18 cellular contexts compared by ENCODE assay signal in the genomic region with DNA sequence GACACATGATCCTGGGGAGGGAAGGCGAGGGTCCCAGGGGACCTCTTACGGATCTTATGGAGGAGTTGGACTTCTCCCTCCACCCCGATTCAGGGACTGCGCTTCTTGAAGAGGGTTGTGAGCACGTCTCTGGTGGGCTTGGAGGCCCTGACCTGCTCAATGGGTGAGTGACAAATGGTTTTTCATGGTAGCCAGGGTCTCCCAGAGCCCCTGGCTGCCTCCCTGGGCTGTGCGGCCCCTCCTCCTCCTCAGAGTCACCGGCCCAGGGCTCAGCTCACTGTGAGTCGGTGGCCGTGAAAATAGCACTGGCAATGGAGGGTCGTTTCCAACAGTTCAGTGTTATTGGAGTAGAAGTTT. TPM values are rescaled to one million over a fixed set of nuclear protein-coding genes. Genes with fewer than 3 reads are reported as not detected.
DNase-seq lines count a peak whose midpoint lies in the region; ATAC-seq and TF ChIP-seq lines count a peak whose summit lies in the region.
"Had no signal": no experiment of that assay in that cellular context is flagged by ENCODE, and none has a peak within 500 bp of the region (broad histone marks: within the 10 kb centered on the region; RNA-seq: fewer than 3 reads in every experiment).

No MANE protein-coding gene starts in this region.

- CTCF ChIA-PET in CD4-positive, alpha-beta T cell (lab: Charles Lee), result no interaction called here

- no peaks in the 10 kb centered on the region for H4K20me1 ChIP-seq in Karpas-422 (ENCODE audit: insufficient read depth, low read depth, low read length)

- H3K9me3 Mint-ChIP-seq in glutamatergic neuron (ENCODE audit: unreplicated experiment), result peaks cover 10% of the 10 kb centered on the region
- H3K9me3 Mint-ChIP-seq in CD4-positive, alpha-beta T cell, result no peaks in the 10 kb centered on the region
- no peaks in the 10 kb centered on the region for H3K9me3 Mint-ChIP-seq in T-helper 2 cell treated with Interferon-gamma antibody and Interleukin-4, amounts not matched to agents 5 μg/mL and 100 μg/mL, for 36 hours

- H3K4me2 ChIP-seq in Karpas-422 (ENCODE audit: low read depth, low read length, poor library complexity, severe bottlenecking), result peak overlapping the region; percentile 67
- H3K4me2 ChIP-seq: KMS-11 had no signal

- H3K27me3 ChIP-seq in Karpas-422 (ENCODE audit: low read length) (no peaks in the 10 kb centered on the region), sigmoid colon (no peaks in the 10 kb centered on the region)
- H3K27me3 ChIP-seq in CD4-positive, alpha-beta T cell (ENCODE audit: control insufficient read depth, insufficient read depth, low read length), result no peaks in the 10 kb centered on the region
- H3K27me3 ChIP-seq: MG63 had no signal

- no peak overlapping the region for H3K27ac Mint-ChIP-seq in glutamatergic neuron (ENCODE audit: unreplicated experiment)
- no peak overlapping the region for H3K27ac Mint-ChIP-seq in CD4-positive, alpha-beta T cell
- no peak overlapping the region for H3K27ac Mint-ChIP-seq in T-helper 2 cell treated with Interferon-gamma antibody and Interleukin-4, amounts not matched to agents 5 μg/mL and 100 μg/mL, for 36 hours

- H3K4me1 ChIP-seq in Karpas-422 (ENCODE audit: low read length), result peaks cover 94% of the 10 kb centered on the region
- H3K4me1 ChIP-seq in sigmoid colon, result peaks cover 0 to 57% (median 53%) of the 10 kb centered on the region in 4 donors

- no peak for TF ChIP-seq POLR2A in sigmoid colon (IDR thresholded peaks at IDR 0.05)

- H3K9me3 ChIP-seq in Karpas-422 (ENCODE audit: low read length) (no peaks in the 10 kb centered on the region), sigmoid colon (no peaks in the 10 kb centered on the region)
- no peaks in the 10 kb centered on the region for H3K9me3 ChIP-seq in CD4-positive, alpha-beta T cell (ENCODE audit: control insufficient read depth, low read length)
- H3K9me3 ChIP-seq: MG63 had no signal

- no peak overlapping the region for H2AFZ ChIP-seq in Karpas-422 (ENCODE audit: low read length)

- intact Hi-C loops in sigmoid colon (cut with DNase I), result no loop called here
- intact Hi-C loops in CD4-positive, alpha-beta T cell (cut with DNase I, micrococcal nuclease), result no loop called here

- WGBS in sigmoid colon, 2 donors, result 91 to 93% methylated on average over 10 of the region's 10 CpGs

- no peak for TF ChIP-seq EP300 in sigmoid colon (IDR thresholded peaks at IDR 0.05)

- no peak for TF ChIP-seq CTCF in GM12875 (IDR thresholded peaks at IDR 0.05; ENCODE audit: borderline replicate concordance, insufficient read depth, low read depth, low read length)
- no peak for TF ChIP-seq CTCF in glutamatergic neuron (IDR thresholded peaks at IDR 0.05; ENCODE audit: partially characterized antibody, unreplicated experiment)
- TF ChIP-seq CTCF in sigmoid colon (IDR thresholded peaks at IDR 0.05), result no peak
- TF ChIP-seq CTCF in CD4-positive, alpha-beta T cell (IDR thresholded peaks at IDR 0.05), result no peak

- H3K36me3 Mint-ChIP-seq in glutamatergic neuron (ENCODE audit: unreplicated experiment), result peaks cover 20% of the 10 kb centered on the region
- H3K36me3 Mint-ChIP-seq in CD4-positive, alpha-beta T cell (ENCODE audit: low read depth), result no peaks in the 10 kb centered on the region
- H3K36me3 Mint-ChIP-seq in T-helper 2 cell treated with Interferon-gamma antibody and Interleukin-4, amounts not matched to agents 5 μg/mL and 100 μg/mL, for 36 hours (ENCODE audit: low read depth), result no peaks in the 10 kb centered on the region
- H3K36me3 Mint-ChIP-seq: CD4-positive, alpha-beta memory T cell had no signal

- DNase-seq in Karpas-422 (no peak), glutamatergic neuron (peak; percentile 7), sigmoid colon (peak; percentile 52), superior temporal gyrus (ENCODE audit: extremely low spot score) (no peak)
- no peak for DNase-seq in CD4-positive, alpha-beta T cell
- no peak for DNase-seq in T-helper 2 cell treated with Interferon-gamma antibody and Interleukin-4, amounts not matched to agents 5 μg/mL and 100 μg/mL, for 36 hours (ENCODE audit: low spot score)
- DNase-seq: AML-193; Calu3; CD4-positive, alpha-beta memory T cell; NCI-H1092 treated with DMSO at 0.1 percent for 48 hours; NCI-H187 treated with DMSO at 0.1 percent for 48 hours; NCI-H2171; NCI-H446 treated with DMSO at 0.1 percent for 48 hours had no signal

- H3K4me3 ChIP-seq in GM12875 (ENCODE audit: low read depth, low read length), result peak overlapping the region; percentile 23
- peak overlapping the region; percentile 65 for H3K4me3 ChIP-seq in Karpas-422 (ENCODE audit: low read length)
- no peak overlapping the region for H3K4me3 ChIP-seq in sigmoid colon
- H3K4me3 ChIP-seq: MG63 had no signal

- no peak overlapping the region for H3K4me3 Mint-ChIP-seq in glutamatergic neuron (ENCODE audit: unreplicated experiment)
- H3K4me3 Mint-ChIP-seq in CD4-positive, alpha-beta T cell, result no peak overlapping the region
- H3K4me3 Mint-ChIP-seq in T-helper 2 cell treated with Interferon-gamma antibody and Interleukin-4, amounts not matched to agents 5 μg/mL and 100 μg/mL, for 36 hours, result no peak overlapping the region

- POLR2A ChIA-PET in CD4-positive, alpha-beta T cell (lab: Charles Lee), result no interaction called here

- H3K27ac ChIP-seq in Karpas-422 (ENCODE audit: low read length) (peak overlapping the region; percentile 94), sigmoid colon (peak overlapping the region in 2 of 4 donors; percentile 37 to 45)
- no peak overlapping the region for H3K27ac ChIP-seq in CD4-positive, alpha-beta T cell (ENCODE audit: low read depth, low read length)
- H3K27ac ChIP-seq: KMS-11, RWPE1 had no signal

- H3K9me2 ChIP-seq in Karpas-422 (replicated peaks; ENCODE audit: insufficient read depth, low read length), result no peaks in the 10 kb centered on the region

- peaks cover 10% of the 10 kb centered on the region for H3K79me2 ChIP-seq in Karpas-422 (ENCODE audit: low read length)

- H3K36me3 ChIP-seq in Karpas-422 (ENCODE audit: insufficient read depth, low read length) (no peaks in the 10 kb centered on the region; the same call in 1 of the 2 replicates), sigmoid colon (no peaks in the 10 kb centered on the region)
- H3K36me3 ChIP-seq: MG63 had no signal

- H3K27me3 Mint-ChIP-seq in glutamatergic neuron (ENCODE audit: unreplicated experiment), result peaks cover 3% of the 10 kb centered on the region
- no peaks in the 10 kb centered on the region for H3K27me3 Mint-ChIP-seq in CD4-positive, alpha-beta T cell
- peaks cover 3% of the 10 kb centered on the region for H3K27me3 Mint-ChIP-seq in T-helper 2 cell treated with Interferon-gamma antibody and Interleukin-4, amounts not matched to agents 5 μg/mL and 100 μg/mL, for 36 hours (ENCODE audit: low read depth)
- H3K27me3 Mint-ChIP-seq: CD4-positive, alpha-beta memory T cell had no signal

- no peak for ATAC-seq in CD4-positive, alpha-beta T cell (ENCODE audit: poor library complexity)
- ATAC-seq: HCT116 had no signal

- peak overlapping the region; percentile 78 for H3K9ac ChIP-seq in Karpas-422 (ENCODE audit: low read length)
- H3K9ac ChIP-seq: KMS-11 had no signal

- peaks cover 18% of the 10 kb centered on the region for H3K4me1 Mint-ChIP-seq in glutamatergic neuron (ENCODE audit: low read depth, unreplicated experiment)
- H3K4me1 Mint-ChIP-seq in CD4-positive, alpha-beta T cell (ENCODE audit: low read depth), result peaks cover 38% of the 10 kb centered on the region
- H3K4me1 Mint-ChIP-seq in T-helper 2 cell treated with Interferon-gamma antibody and Interleukin-4, amounts not matched to agents 5 μg/mL and 100 μg/mL, for 36 hours (ENCODE audit: low read depth), result peaks cover 22% of the 10 kb centered on the region

RNA-seq across cellular contexts. Expression of gene INPP5A, which starts 26.6 kb away (rescaled TPM):
- total RNA-seq in Karpas-422 (2014; rRNA removed; shearing (Covaris generic); ENCODE audit: low replicate concordance), result 9.1 and 11.8 TPM in 2 replicates
- total RNA-seq in glutamatergic neuron (ENCODE audit: unreplicated experiment) (36.3 TPM), sigmoid colon (100 to 1,000 TPM; 100 to 132 (median 112) TPM)
- 10 to 100 TPM; 17.6 to 21.0 (median 20.3) TPM for polyA plus RNA-seq in sigmoid colon
- 10 to 100 TPM; 22.0 to 24.8 TPM for total RNA-seq in CD4-positive, alpha-beta T cell

Comparison
In these comparisons a context has a peak if more than half of its experiments do, and no peak if none do; other contexts are left out.
1. H3K4me3 ChIP-seq: peak in GM12875 (single experiment) and Karpas-422 (single experiment); none in sigmoid colon (0 of 4).
2. DNase-seq: peak in glutamatergic neuron (single experiment) and sigmoid colon (single experiment); none in Karpas-422 (single experiment), CD4-positive, alpha-beta T cell (0 of 10), superior temporal gyrus (single experiment) and T-helper 2 cell treated with Interferon-gamma antibody and Interleukin-4, amounts not matched to agents 5 μg/mL and 100 μg/mL, for 36 hours (single experiment).